In the genomic region with DNA sequence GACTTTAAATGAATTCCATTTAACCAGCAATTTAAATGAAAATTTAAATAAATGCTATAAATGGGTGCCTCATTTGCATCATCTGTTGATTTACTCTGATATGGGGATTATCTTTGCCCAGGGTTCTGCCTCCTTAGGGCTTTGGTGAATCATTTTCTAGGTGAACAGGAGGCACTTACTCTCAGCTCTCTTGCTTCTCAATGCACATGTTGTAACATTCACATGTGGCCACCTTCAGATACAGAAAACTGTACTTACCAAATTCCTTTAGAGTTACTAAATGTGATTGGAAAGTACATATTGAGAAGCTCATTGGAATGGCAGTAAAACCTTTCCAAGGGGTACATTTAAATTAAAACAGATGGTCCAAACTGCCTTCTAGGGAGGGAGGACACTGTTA, we compare ENCODE assay signal across 28 cellular contexts. TPM values are rescaled to one million over a fixed set of nuclear protein-coding genes. Genes with fewer than 3 reads are reported as not detected.
"Had no signal": no experiment of that assay in that cellular context is flagged by ENCODE, and none has a peak within 500 bp of the region (broad histone marks: within the 10 kb centered on the region; RNA-seq: fewer than 3 reads in every experiment).

No MANE protein-coding gene starts in this region.

- H3K36me3 ChIP-seq: brain microvascular endothelial cell, esophagus squamous epithelium, heart right ventricle, left lung, neural progenitor cell, right atrium auricular region, tibial artery, WERI-Rb-1 had no signal

- H3K4me2 ChIP-seq: neural progenitor cell had no signal

- H3K27ac ChIP-seq: brain microvascular endothelial cell, dorsolateral prefrontal cortex, esophagus squamous epithelium, heart right ventricle, left lung, neural progenitor cell, right atrium auricular region, skin epidermis, tibial artery, WERI-Rb-1 had no signal

- H3K27me3 ChIP-seq: brain microvascular endothelial cell, esophagus squamous epithelium, heart right ventricle, left lung, neural progenitor cell, right atrium auricular region, tibial artery had no signal

- H3K4me3 ChIP-seq: dorsolateral prefrontal cortex, esophagus squamous epithelium, heart right ventricle, left lung, lung, neural progenitor cell, right atrium auricular region, skin epidermis, tibial artery had no signal

- DNase-seq: activated CD4-positive, alpha-beta T cell treated with anti-CD3 and anti-CD28 coated beads, Interleukin-2, amount 10 ng/mL, durations not matched to agents 7 days and 5 days; activated CD4-positive, CD25-positive, alpha-beta regulatory T cell treated with anti-CD3 and anti-CD28 coated beads, Interleukin-2, amount 50 U/mL, for 72 hours; activated CD8-positive, alpha-beta memory T cell treated with anti-CD3 and anti-CD28 coated beads, Interleukin-2, amount 10 ng/mL, durations not matched to agents 7 days and 5 days; activated CD8-positive, alpha-beta T cell treated with anti-CD3 and anti-CD28 coated beads for 36 hours; activated effector memory CD4-positive, alpha-beta T cell treated with anti-CD3 and anti-CD28 coated beads, Interleukin-2, amount 50 U/mL, for 16 hours; activated naive CD4-positive, alpha-beta T cell treated with anti-CD3 and anti-CD28 coated beads, Interleukin-2, amount 10 ng/mL, durations not matched to agents 7 days and 5 days; activated T-cell treated with anti-CD3 and anti-CD28 coated beads for 4 hours; anterior cingulate cortex; brain microvascular endothelial cell; central memory CD4-positive, alpha-beta T cell; dorsolateral prefrontal cortex; effector memory CD8-positive, alpha-beta T cell; esophagus squamous epithelium; heart right ventricle; left lung; naive thymus-derived CD8-positive, alpha-beta T cell; stimulated activated CD4-positive, alpha-beta T cell treated with anti-CD3 and anti-CD28 coated beads, Interleukin-1b, Interleukin-23, amount 100 ng/mL, for 48 hours; stimulated activated naive CD8-positive, alpha-beta T cell treated with anti-CD3 and anti-CD28 coated beads, Interleukin-15, amount 100 ng/mL, for 72 hours; tibial artery; WERI-Rb-1 had no signal

- H3K4me1 ChIP-seq: esophagus squamous epithelium, heart right ventricle, left lung, neural progenitor cell, right atrium auricular region had no signal

- ATAC-seq: activated CD8-positive, alpha-beta memory T cell treated with anti-CD3 and anti-CD28 coated beads, Interleukin-2, amount 10 ng/mL, durations not matched to agents 7 days and 5 days; activated CD8-positive, alpha-beta T cell treated with anti-CD3 and anti-CD28 coated beads for 36 hours; effector memory CD8-positive, alpha-beta T cell; heart right ventricle; left lung; naive thymus-derived CD8-positive, alpha-beta T cell; stimulated activated naive CD8-positive, alpha-beta T cell treated with anti-CD3 and anti-CD28 coated beads, Interleukin-15, amount 100 ng/mL, for 72 hours had no signal

- H3K9me3 ChIP-seq: esophagus squamous epithelium, heart right ventricle, left lung, right atrium auricular region, tibial artery had no signal

- H3K9ac ChIP-seq: neural progenitor cell had no signal

RNA-seq across cellular contexts. Expression of a gene that starts 20.8 kb away (rescaled TPM):
- total RNA-seq: activated CD4-positive, alpha-beta T cell treated with anti-CD3 and anti-CD28 coated beads, Interleukin-2, amount 10 ng/mL, durations not matched to agents 7 days and 5 days; activated CD8-positive, alpha-beta memory T cell treated with anti-CD3 and anti-CD28 coated beads, Interleukin-2, amount 10 ng/mL, durations not matched to agents 7 days and 5 days; activated CD8-positive, alpha-beta T cell treated with anti-CD3 and anti-CD28 coated beads for 36 hours; endothelial cell of umbilical vein; esophagus squamous epithelium; kidney epithelial cell; naive thymus-derived CD8-positive, alpha-beta T cell; osteoblast; right atrium auricular region; T-helper 2 cell treated with Interferon-gamma antibody and Interleukin-4, amounts not matched to agents 100 ng/mL and 5 ng/mL, for 36 hours had no signal
- polyA plus RNA-seq: endothelial cell of umbilical vein; naive thymus-derived CD8-positive, alpha-beta T cell had no signal
